Comparison of ENCODE assay signal across 8 cellular contexts in genomic region chr11:111879637-111879960, GRCh38. TPM values are rescaled to one million over a fixed set of nuclear protein-coding genes. Genes with fewer than 3 reads are reported as not detected.
DNase-seq lines count a peak whose midpoint lies in the region; ATAC-seq and TF ChIP-seq lines count a peak whose summit lies in the region.

No MANE protein-coding gene starts in this region.

- DNase-seq in stimulated activated naive CD8-positive, alpha-beta T cell treated with anti-CD3 and anti-CD28 coated beads, Interleukin-15, Interleukin-2, amounts not matched to agents 100 U/mL and 50 U/mL, for 24 hours = no peak
- no peak for DNase-seq in astrocyte of the cerebellum (ENCODE audit: low read depth)
- DNase-seq in upper lobe of right lung = no peak
- no peak for DNase-seq in kidney tubule cell (ENCODE audit: low spot score)
- DNase-seq in COLO829 (ENCODE audit: low spot score) = no peak
- no peak for DNase-seq in pons (ENCODE audit: low spot score)

- peaks cover 28% of the 10 kb centered on the region for H3K4me1 Mint-ChIP-seq in stimulated activated naive CD8-positive, alpha-beta T cell treated with anti-CD3 and anti-CD28 coated beads, Interleukin-15, Interleukin-2, amounts not matched to agents 100 ng/mL and 50 ng/mL, for 24 hours (ENCODE audit: low read depth)

- peak overlapping the region; percentile 92 for H3K4me3 Mint-ChIP-seq in stimulated activated naive CD8-positive, alpha-beta T cell treated with anti-CD3 and anti-CD28 coated beads, Interleukin-15, Interleukin-2, amounts not matched to agents 100 ng/mL and 50 ng/mL, for 24 hours

- TF ChIP-seq CTCF in astrocyte of the cerebellum (IDR thresholded peaks at IDR 0.05; ENCODE audit: low read depth, low read length, missing control alignments) (no peak), liver (IDR thresholded peaks at IDR 0.05; ENCODE audit: low read depth, low read length, missing input control) (no peak), upper lobe of right lung (IDR thresholded peaks at IDR 0.05) (no peak)

- intact Hi-C loops in upper lobe of right lung (cut with DNase I) = no loop called here

- in situ Hi-C loops in astrocyte of the cerebellum (cut with HindIII; ENCODE audit: low sequenced_read_pairs) = no loop called here

- no peaks in the 10 kb centered on the region for H3K9me3 ChIP-seq in liver (ENCODE audit: control insufficient read depth in 4 of 4, low read length in 3 of 4)
- H3K9me3 ChIP-seq in upper lobe of right lung = no peaks in the 10 kb centered on the region

- H3K9ac ChIP-seq in liver (ENCODE audit: low read depth in 1 of 2, low read length in 2 of 2) = peak overlapping the region; percentile 34 to 96

- no peaks in the 10 kb centered on the region for H3K9me3 Mint-ChIP-seq in stimulated activated naive CD8-positive, alpha-beta T cell treated with anti-CD3 and anti-CD28 coated beads, Interleukin-15, Interleukin-2, amounts not matched to agents 100 ng/mL and 50 ng/mL, for 24 hours

- H3K36me3 ChIP-seq in liver (ENCODE audit: control insufficient read depth in 4 of 4, insufficient read depth in 3 of 4, low read depth in 1 of 4, low read length in 3 of 4) (peaks cover 0 to 13% (median 1%) of the 10 kb centered on the region in 4 donors), upper lobe of right lung (no peaks in the 10 kb centered on the region)

- H3K27me3 ChIP-seq in liver (ENCODE audit: control insufficient read depth in 4 of 4, insufficient read depth in 4 of 4, low read length in 3 of 4) = no peaks in the 10 kb centered on the region
- no peaks in the 10 kb centered on the region for H3K27me3 ChIP-seq in upper lobe of right lung

- H3K4me3 ChIP-seq in astrocyte of the cerebellum (ENCODE audit: low read depth, low read length) = peak overlapping the region; percentile 70
- peak overlapping the region; percentile 53 to 77 (median 74) for H3K4me3 ChIP-seq in liver (ENCODE audit: low read depth in 1 of 3, low read length in 3 of 3)
- peak overlapping the region; percentile 73 for H3K4me3 ChIP-seq in upper lobe of right lung

- peaks cover 0 to 7% (median 3%) of the 10 kb centered on the region in 4 donors for H3K4me1 ChIP-seq in liver (ENCODE audit: control insufficient read depth in 4 of 4, insufficient read depth in 4 of 4, low read length in 3 of 4)
- peaks cover 7% of the 10 kb centered on the region for H3K4me1 ChIP-seq in upper lobe of right lung

- 42% methylated on average over 6 of the region's 6 CpGs for WGBS in liver

- peak overlapping the region; percentile 80 to 82 for H3K27ac ChIP-seq in liver (ENCODE audit: low read depth in 1 of 2, low read length in 2 of 2)
- H3K27ac ChIP-seq in upper lobe of right lung = peak overlapping the region; percentile 95

- H3K36me3 Mint-ChIP-seq in stimulated activated naive CD8-positive, alpha-beta T cell treated with anti-CD3 and anti-CD28 coated beads, Interleukin-15, Interleukin-2, amounts not matched to agents 100 ng/mL and 50 ng/mL, for 24 hours (ENCODE audit: low read depth) = peaks cover 36% of the 10 kb centered on the region

- no peaks in the 10 kb centered on the region for H3K27me3 Mint-ChIP-seq in stimulated activated naive CD8-positive, alpha-beta T cell treated with anti-CD3 and anti-CD28 coated beads, Interleukin-15, Interleukin-2, amounts not matched to agents 100 ng/mL and 50 ng/mL, for 24 hours

- TF ChIP-seq RAD21 in liver (IDR thresholded peaks at IDR 0.05) = no peak

- no peak for ATAC-seq in stimulated activated naive CD8-positive, alpha-beta T cell treated with anti-CD3 and anti-CD28 coated beads, Interleukin-15, Interleukin-2, amounts not matched to agents 100 U/mL and 50 U/mL, for 24 hours
- no peak for ATAC-seq in upper lobe of right lung

- peak overlapping the region; percentile 99 for H3K27ac Mint-ChIP-seq in stimulated activated naive CD8-positive, alpha-beta T cell treated with anti-CD3 and anti-CD28 coated beads, Interleukin-15, Interleukin-2, amounts not matched to agents 100 ng/mL and 50 ng/mL, for 24 hours

TF ChIP-seq in liver, 16 proteins besides CTCF, POLR2A, EP300 and RAD21:
- TF ChIP-seq HNF4A (conservative IDR thresholded peaks at IDR 0.05) (no peak), MAX (IDR thresholded peaks at IDR 0.05) (no peak), TAF1 (conservative IDR thresholded peaks at IDR 0.05) (no peak), HNF4G (IDR thresholded peaks at IDR 0.05) (no peak), ZBTB33 (IDR thresholded peaks at IDR 0.05) (no peak)

RNA-seq across cellular contexts. Expression of gene CFAP68, which starts 0.3 kb away (rescaled TPM):
- total RNA-seq in liver (1 to 10 TPM; 6.2 to 8.2 TPM), upper lobe of right lung (20.0 TPM)
- polyA plus RNA-seq in liver = 10 to 100 TPM; 19.3 to 27.8 TPM

RNA-seq across cellular contexts. Expression of gene FDXACB1, which starts 0.6 kb away (rescaled TPM):
- total RNA-seq in liver (1 to 10 TPM; 1.3 to 2.3 TPM), upper lobe of right lung (1.9 TPM)
- polyA plus RNA-seq in liver = 1 to 10 TPM in 1 of 2 donors, under 1 TPM in 1; 0.95 to 1.3 TPM

RNA-seq across cellular contexts. Expression of gene ALG9, which starts 8.2 kb away (rescaled TPM):
- total RNA-seq in liver = 10 to 100 TPM; 25.5 to 36.3 TPM
- 10 to 100 TPM; 13.7 to 14.9 TPM for polyA plus RNA-seq in liver
- total RNA-seq in upper lobe of right lung = 26.6 TPM

RNA-seq across cellular contexts. Expression of gene CRYAB, which starts 32.0 kb away (rescaled TPM):
- total RNA-seq in liver (1 to 10 TPM in 1 of 2 donors, under 1 TPM in 1; 0.33 to 2.6 TPM), upper lobe of right lung (113 TPM)
- polyA plus RNA-seq in liver = 1 to 10 TPM; 4.7 to 8.6 TPM

RNA-seq across cellular contexts. Expression of gene HSPB2, which starts 32.9 kb away (rescaled TPM):
- total RNA-seq in liver (under 1 TPM in 1 of 2 donors, not detected in 1; 0.14 TPM), upper lobe of right lung (9.2 TPM)
- under 1 TPM; 0.61 to 0.85 TPM for polyA plus RNA-seq in liver
